In genomic region chr6:51339728-51340127, GRCh38 we compare ENCODE assay signal across 19 cellular contexts.
DNase-seq lines count a peak whose midpoint lies in the region; ATAC-seq, FAIRE-seq and TF ChIP-seq lines count a peak whose summit lies in the region.
"Had no signal": no experiment of that assay in that cellular context is flagged by ENCODE, and none has a peak within 500 bp of the region (broad histone marks: within the 10 kb centered on the region; RNA-seq: fewer than 3 reads in every experiment).

No MANE protein-coding gene starts in this region.

- no TSS peak for BruUV-seq in GM12878 (replicated peaks; lab: Mats Ljungman, UMichigan)

- no peak overlapping the region for H2AFZ ChIP-seq in GM12878 (ENCODE audit: control insufficient read depth, low read depth, low read length)

- H3K27ac ChIP-seq in GM12878 (ENCODE audit: control insufficient read depth, insufficient read depth), result no peak overlapping the region
- H3K27ac ChIP-seq: adrenal gland, cardiac muscle cell, gastrocnemius medialis, neutrophil, right atrium auricular region had no signal

- FAIRE-seq in GM12878 (lab: Jason Lieb, UNC), result no peak

- no peaks in the 10 kb centered on the region for H3K27me3 ChIP-seq in GM12878 (replicated peaks in 1 of 2; ENCODE audit: control insufficient read depth in 2 of 2, insufficient read depth in 2 of 2, low read length in 1 of 2)
- H3K27me3 ChIP-seq: adrenal gland, cardiac muscle cell, gastrocnemius medialis, neutrophil, right atrium auricular region had no signal

- POLR2A ChIA-PET in GM12878 (lab: Charles Lee), result interaction anchor here (0.5 kb wide), 1 partner anchor 97 kb away, joined by 3 read pairs; no protein-coding TSS in a partner anchor

- intact Hi-C loops in GM12878 (cut with micrococcal nuclease; ENCODE audit: unreplicated experiment), result no loop called here

- TF ChIP-seq RAD21 in GM12878 (IDR thresholded peaks at IDR 0.05; ENCODE audit: insufficient read depth, low read depth, low read length), result no peak

- H3K4me2 ChIP-seq in GM12878 (ENCODE audit: control insufficient read depth, insufficient read depth), result no peak overlapping the region

- TF ChIP-seq CTCF in GM12878 (IDR thresholded peaks at IDR 0.05 in 2 of 3, conservative IDR thresholded peaks at IDR 0.05 in 1 of 3; ENCODE audit: control insufficient read depth in 2 of 3, extremely low read depth in 1 of 3, insufficient read depth in 1 of 3, low read depth in 3 of 3, low read length in 3 of 3), result no peak

- CTCF ChIA-PET in GM12878 (lab: Yijun Ruan, JAX), result interaction anchor here (1.9 kb wide), 1 partner anchor 11 kb away, joined by 6 read pairs; no protein-coding TSS in a partner anchor

- WGBS in GM12878 (ENCODE audit: insufficient coverage, insufficient replicate concordance, low lambda C conversion rate, missing lambda C conversion rate), result 2% methylated on average over 5 of the region's 5 CpGs

- no peak for TF ChIP-seq EP300 in GM12878 (IDR thresholded peaks at IDR 0.05; ENCODE audit: borderline replicate concordance in 1 of 2, control insufficient read depth in 1 of 2, low read depth in 2 of 2, low read length in 2 of 2)

- in situ Hi-C loops in GM12878 (cut with MboI), result no loop called here

- RAD21 ChIA-PET in GM12878 (lab: Charles Lee; ENCODE audit: unreplicated experiment), result no interaction called here

- H4K20me1 ChIP-seq in GM12878 (ENCODE audit: control insufficient read depth, insufficient read depth), result no peaks in the 10 kb centered on the region

- peaks cover 12% of the 10 kb centered on the region for H3K4me1 ChIP-seq in ES-I3 (ENCODE audit: insufficient read depth, low read length)
- H3K4me1 ChIP-seq in GM12878 (ENCODE audit: control insufficient read depth, insufficient read depth, low read length), result no peaks in the 10 kb centered on the region
- H3K4me1 ChIP-seq: adrenal gland, gastrocnemius medialis, right atrium auricular region had no signal

- SMC1A ChIA-PET in GM12878 (lab: Charles Lee; ENCODE audit: uncharacterized antibody, unreplicated experiment), result interaction anchor here (0.9 to 1.0 kb wide), 2 partner anchors 11 kb away, joined by 3 to 4 read pairs; no protein-coding TSS in a partner anchor

- no peaks in the 10 kb centered on the region for H3K79me2 ChIP-seq in GM12878 (ENCODE audit: control insufficient read depth, insufficient read depth, low read length)

- 0 out of 2 replicates have a peak overlapping the region, but pooled peaks have one; percentile 3 for H3K9ac ChIP-seq in ES-I3 (ENCODE audit: low read depth, low read length)
- H3K9ac ChIP-seq in GM12878 (ENCODE audit: control insufficient read depth, insufficient read depth, low read length), result no peak overlapping the region

- TF ChIP-seq POLR2A in GM12878 (IDR thresholded peaks at IDR 0.05; ENCODE audit: low read depth, low read length), result no peak

- ATAC-seq in GM12878 (no peak), HG03196 (IDR thresholded peaks at IDR 0.05; ENCODE audit: unreplicated experiment) (no peak)
- ATAC-seq: gastrocnemius medialis had no signal

- H3K36me3 ChIP-seq in ES-I3 (ENCODE audit: insufficient read depth, low read length) (no peaks in the 10 kb centered on the region), GM12878 (ENCODE audit: control insufficient read depth in 2 of 2, insufficient read depth in 2 of 2, low read length in 1 of 2) (no peaks in the 10 kb centered on the region)
- H3K36me3 ChIP-seq: adrenal gland, cardiac muscle cell, gastrocnemius medialis, neutrophil, right atrium auricular region had no signal

- H3K9me3 ChIP-seq in ES-I3 (ENCODE audit: control insufficient read depth, insufficient read depth, low read length), result no peaks in the 10 kb centered on the region
- no peaks in the 10 kb centered on the region for H3K9me3 ChIP-seq in GM12878 (replicated peaks; ENCODE audit: control insufficient read depth, insufficient read depth, low read length)
- H3K9me3 ChIP-seq: adrenal gland, gastrocnemius medialis, neutrophil, right atrium auricular region had no signal

- H3K4me3 ChIP-seq in GM12878, result no peak overlapping the region
- H3K4me3 ChIP-seq: adrenal gland, cardiac muscle cell, gastrocnemius medialis, right atrium auricular region had no signal

- peak; percentile 28 for DNase-seq in LoVo (ENCODE audit: low spot score)
- no peak for DNase-seq in GM12878 (ENCODE audit: low read depth, low spot score)
- peak; percentile 79 for DNase-seq in islet precursor cell
- DNase-seq in NCI-H2081 treated with DMSO at 0.1 percent for 48 hours (lab: John Stamatoyannopoulos, UW), result no peak
- no peak for DNase-seq in germinal center (ENCODE audit: low spot score)
- DNase-seq: activated CD4-positive, alpha-beta T cell treated with anti-CD3 and anti-CD28 coated beads for 4 hours; activated effector memory CD4-positive, alpha-beta T cell treated with Interleukin-2 at 50 U/mL for 16 hours; adrenal gland; CD4-positive, alpha-beta T cell; gastrocnemius medialis; NCI-H1417 treated with DMSO at 0.1 percent for 48 hours; NCI-H345; substantia nigra; SW 1271 had no signal

TF ChIP-seq in GM12878, 131 proteins besides CTCF, POLR2A, EP300 and RAD21:
- TF ChIP-seq SREBF2 (IDR thresholded peaks at IDR 0.05; ENCODE audit: low read length), result no peak
- TF ChIP-seq ATF7 (IDR thresholded peaks at IDR 0.05; ENCODE audit: low read depth), result peak; percentile 72

Comparison
In these comparisons a context has a peak if more than half of its experiments do, and no peak if none do; other contexts are left out.
1. DNase-seq: peak in LoVo (single experiment) and islet precursor cell (single experiment); none in GM12878 (single experiment), NCI-H2081 treated with DMSO at 0.1 percent for 48 hours (single experiment) and germinal center (single experiment).